In the genomic region with DNA sequence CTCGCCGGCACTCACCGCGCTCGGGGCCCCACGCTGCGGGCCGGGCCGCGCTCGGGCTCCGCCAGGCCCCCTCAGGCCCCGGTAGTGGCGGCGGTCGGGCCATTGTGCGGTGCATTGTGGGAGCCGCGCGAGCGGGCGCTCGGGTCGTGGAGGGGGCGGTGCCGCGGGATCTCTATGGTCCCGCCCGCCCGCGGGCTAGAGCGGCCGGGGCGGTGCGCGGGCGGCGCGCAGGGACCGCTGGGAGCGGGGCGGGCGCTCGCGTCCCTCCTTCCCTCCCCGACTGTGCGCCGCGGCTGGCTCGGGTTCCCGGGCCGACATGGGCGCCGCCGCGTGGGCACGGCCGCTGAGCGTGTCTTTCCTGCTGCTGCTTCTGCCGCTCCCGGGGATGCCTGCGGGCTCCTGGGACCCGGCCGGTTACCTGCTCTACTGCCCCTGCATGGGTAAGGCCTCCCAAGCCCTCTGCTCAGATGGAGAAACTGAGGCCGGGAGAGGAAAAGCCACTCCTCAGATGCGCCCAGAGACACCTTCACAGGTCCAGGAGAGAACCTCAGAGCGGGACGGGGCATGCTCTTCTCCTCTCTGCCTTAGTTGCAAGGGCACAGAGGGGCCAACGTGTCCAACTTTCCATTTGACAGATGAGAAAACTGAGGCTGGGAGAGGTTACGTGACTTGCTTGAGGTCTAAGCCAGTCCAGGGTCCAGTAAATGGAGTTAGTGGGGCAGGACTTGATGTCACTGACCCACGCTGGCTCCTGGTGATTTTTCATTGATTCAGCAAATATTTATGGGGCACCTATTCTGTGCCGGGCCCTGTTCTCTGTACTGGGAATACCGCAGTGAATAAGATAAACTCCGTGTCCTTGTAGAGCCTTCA, we compare ENCODE assay signal across 1 cellular context.
TF ChIP-seq lines count a peak whose summit lies in the region.

A gene with protein sequence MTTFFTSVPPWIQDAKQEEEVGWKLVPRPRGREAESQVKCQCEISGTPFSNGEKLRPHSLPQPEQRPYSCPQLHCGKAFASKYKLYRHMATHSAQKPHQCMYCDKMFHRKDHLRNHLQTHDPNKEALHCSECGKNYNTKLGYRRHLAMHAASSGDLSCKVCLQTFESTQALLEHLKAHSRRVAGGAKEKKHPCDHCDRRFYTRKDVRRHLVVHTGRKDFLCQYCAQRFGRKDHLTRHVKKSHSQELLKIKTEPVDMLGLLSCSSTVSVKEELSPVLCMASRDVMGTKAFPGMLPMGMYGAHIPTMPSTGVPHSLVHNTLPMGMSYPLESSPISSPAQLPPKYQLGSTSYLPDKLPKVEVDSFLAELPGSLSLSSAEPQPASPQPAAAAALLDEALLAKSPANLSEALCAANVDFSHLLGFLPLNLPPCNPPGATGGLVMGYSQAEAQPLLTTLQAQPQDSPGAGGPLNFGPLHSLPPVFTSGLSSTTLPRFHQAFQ (minus strand): TSS at position 118 of the 873 bp plus-strand sequence. CDS start 5,565 bp downstream, outside the sequence.
A gene (plus strand): TSS at position 255 of the 873 bp plus-strand sequence. CDS start 62 bp downstream, at position 317.

TF ChIP-seq in H1, 55 proteins besides CTCF, POLR2A, EP300 and RAD21:
- TF ChIP-seq SP4 (IDR thresholded peaks at IDR 0.05; ENCODE audit: low read length) (no peak), BCL11A (IDR thresholded peaks at IDR 0.05; ENCODE audit: low read depth in 2 of 2, low read length in 2 of 2) (no peak), POU5F1 (IDR thresholded peaks at IDR 0.05; ENCODE audit: low read depth, low read length) (no peak), TEAD4 (IDR thresholded peaks at IDR 0.05; ENCODE audit: low read depth, low read length) (peak; percentile 39; the same call in 1 of the 2 replicates), CREB1 (IDR thresholded peaks at IDR 0.05) (peak; percentile 43; the same call in 1 of the 2 replicates), TAF1 (IDR thresholded peaks at IDR 0.05; ENCODE audit: low read depth, low read length) (peak; percentile 98), CTBP2 (IDR thresholded peaks at IDR 0.05; ENCODE audit: borderline replicate concordance, insufficient read depth, insufficient read length, low read length) (no peak), SP2 (IDR thresholded peaks at IDR 0.05; ENCODE audit: low read length) (peak; percentile 68), MAFK (IDR thresholded peaks at IDR 0.05; ENCODE audit: low read depth, low read length) (no peak), FOSL1 (IDR thresholded peaks at IDR 0.05; ENCODE audit: insufficient read depth, low read depth, low read length) (peak; percentile 51; the same call in 1 of the 2 replicates), SAP30 (IDR thresholded peaks at IDR 0.05; ENCODE audit: insufficient read depth, insufficient replicate concordance, low read length) (peak; percentile 62), BACH1 (IDR thresholded peaks at IDR 0.05; ENCODE audit: low read length) (peak; percentile 62), GABPA (IDR thresholded peaks at IDR 0.05; ENCODE audit: borderline replicate concordance, insufficient read depth, low read length) (0 out of 2 replicates have a peak, but pooled peaks have one; percentile 22), EGR1 (IDR thresholded peaks at IDR 0.05; ENCODE audit: borderline replicate concordance, low read depth, low read length) (peak; percentile 96), HDAC2 (IDR thresholded peaks at IDR 0.05; ENCODE audit: borderline replicate concordance in 1 of 2, low read depth in 2 of 2, low read length in 2 of 2) (peak; percentile 52 to 92; a peak in 1 of 4 replicates), TBP (IDR thresholded peaks at IDR 0.05; ENCODE audit: low read depth, low read length) (peak; percentile 89), YY1 (IDR thresholded peaks at IDR 0.05; ENCODE audit: low read depth, low read length) (peak; percentile 81), SIX5 (IDR thresholded peaks at IDR 0.05; ENCODE audit: low read depth, low read length) (no peak), KDM1A (IDR thresholded peaks at IDR 0.05; ENCODE audit: borderline replicate concordance, low read length) (peak; percentile 92; the same call in 1 of the 2 replicates), SIRT6 (IDR thresholded peaks at IDR 0.05; ENCODE audit: low read length) (no peak), KDM4A (IDR thresholded peaks at IDR 0.05; ENCODE audit: low read depth, low read length, severe bottlenecking) (peak; percentile 85), RBBP5 (IDR thresholded peaks at IDR 0.05; ENCODE audit: borderline replicate concordance, low read depth, low read length) (peak; percentile 95), PHF8 (conservative IDR thresholded peaks at IDR 0.05; ENCODE audit: low read depth, low read length) (peak; percentile 100), RNF2 (IDR thresholded peaks at IDR 0.05; ENCODE audit: borderline replicate concordance, low read depth, low read length, missing control alignments, poor library complexity, severe bottlenecking) (no peak), NRF1 (IDR thresholded peaks at IDR 0.05; ENCODE audit: low read depth, low read length) (no peak), JUN (IDR thresholded peaks at IDR 0.05; ENCODE audit: low read depth, low read length) (no peak), NANOG (IDR thresholded peaks at IDR 0.05; ENCODE audit: insufficient read depth, low read depth, low read length, poor library complexity, severe bottlenecking) (no peak), TAF7 (optimal IDR thresholded peaks at IDR 0.05; ENCODE audit: borderline replicate concordance, low read depth, low read length) (peak; percentile 93), TCF12 (IDR thresholded peaks at IDR 0.05; ENCODE audit: low read depth, low read length) (no peak), ASH2L (IDR thresholded peaks at IDR 0.05; ENCODE audit: low read length) (peak; percentile 24), RFX5 (IDR thresholded peaks at IDR 0.05; ENCODE audit: borderline replicate concordance, low read depth, low read length) (no peak), POLR2AphosphoS5 (IDR thresholded peaks at IDR 0.05; ENCODE audit: low read depth, low read length) (peak; percentile 84), HDAC6 (IDR thresholded peaks at IDR 0.05; ENCODE audit: low read depth, low read length) (no peak), CHD1 (IDR thresholded peaks at IDR 0.05; ENCODE audit: low read depth, low read length) (no peak), CBX5 (IDR thresholded peaks at IDR 0.05; ENCODE audit: low read depth, low read length) (no peak), KDM5A (IDR thresholded peaks at IDR 0.05; ENCODE audit: low read length) (0 out of 2 replicates have a peak, but pooled peaks have one; percentile 35), RXRA (IDR thresholded peaks at IDR 0.05; ENCODE audit: insufficient read depth, low read depth, low read length) (no peak), SIN3A (conservative IDR thresholded peaks at IDR 0.05 in 1 of 2, IDR thresholded peaks at IDR 0.05 in 1 of 2; ENCODE audit: low read depth in 1 of 2, low read length in 2 of 2) (peak; percentile 63 to 81; a peak in 1 of 4 replicates), SP1 (IDR thresholded peaks at IDR 0.05; ENCODE audit: low read depth, low read length) (0 out of 2 replicates have a peak, but pooled peaks have one; percentile 7), EZH2 (IDR thresholded peaks at IDR 0.05; ENCODE audit: low read depth, low read length, severe bottlenecking) (no peak)
- TF ChIP-seq, protein P1, sequence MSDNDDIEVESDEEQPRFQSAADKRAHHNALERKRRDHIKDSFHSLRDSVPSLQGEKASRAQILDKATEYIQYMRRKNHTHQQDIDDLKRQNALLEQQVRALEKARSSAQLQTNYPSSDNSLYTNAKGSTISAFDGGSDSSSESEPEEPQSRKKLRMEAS (IDR thresholded peaks at IDR 0.05), result peak; percentile 63
- TF ChIP-seq, protein P2, sequence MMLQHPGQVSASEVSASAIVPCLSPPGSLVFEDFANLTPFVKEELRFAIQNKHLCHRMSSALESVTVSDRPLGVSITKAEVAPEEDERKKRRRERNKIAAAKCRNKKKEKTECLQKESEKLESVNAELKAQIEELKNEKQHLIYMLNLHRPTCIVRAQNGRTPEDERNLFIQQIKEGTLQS (IDR thresholded peaks at IDR 0.05; ENCODE audit: insufficient read depth, low read depth, low read length), result no peak
- TF ChIP-seq, protein P3, sequence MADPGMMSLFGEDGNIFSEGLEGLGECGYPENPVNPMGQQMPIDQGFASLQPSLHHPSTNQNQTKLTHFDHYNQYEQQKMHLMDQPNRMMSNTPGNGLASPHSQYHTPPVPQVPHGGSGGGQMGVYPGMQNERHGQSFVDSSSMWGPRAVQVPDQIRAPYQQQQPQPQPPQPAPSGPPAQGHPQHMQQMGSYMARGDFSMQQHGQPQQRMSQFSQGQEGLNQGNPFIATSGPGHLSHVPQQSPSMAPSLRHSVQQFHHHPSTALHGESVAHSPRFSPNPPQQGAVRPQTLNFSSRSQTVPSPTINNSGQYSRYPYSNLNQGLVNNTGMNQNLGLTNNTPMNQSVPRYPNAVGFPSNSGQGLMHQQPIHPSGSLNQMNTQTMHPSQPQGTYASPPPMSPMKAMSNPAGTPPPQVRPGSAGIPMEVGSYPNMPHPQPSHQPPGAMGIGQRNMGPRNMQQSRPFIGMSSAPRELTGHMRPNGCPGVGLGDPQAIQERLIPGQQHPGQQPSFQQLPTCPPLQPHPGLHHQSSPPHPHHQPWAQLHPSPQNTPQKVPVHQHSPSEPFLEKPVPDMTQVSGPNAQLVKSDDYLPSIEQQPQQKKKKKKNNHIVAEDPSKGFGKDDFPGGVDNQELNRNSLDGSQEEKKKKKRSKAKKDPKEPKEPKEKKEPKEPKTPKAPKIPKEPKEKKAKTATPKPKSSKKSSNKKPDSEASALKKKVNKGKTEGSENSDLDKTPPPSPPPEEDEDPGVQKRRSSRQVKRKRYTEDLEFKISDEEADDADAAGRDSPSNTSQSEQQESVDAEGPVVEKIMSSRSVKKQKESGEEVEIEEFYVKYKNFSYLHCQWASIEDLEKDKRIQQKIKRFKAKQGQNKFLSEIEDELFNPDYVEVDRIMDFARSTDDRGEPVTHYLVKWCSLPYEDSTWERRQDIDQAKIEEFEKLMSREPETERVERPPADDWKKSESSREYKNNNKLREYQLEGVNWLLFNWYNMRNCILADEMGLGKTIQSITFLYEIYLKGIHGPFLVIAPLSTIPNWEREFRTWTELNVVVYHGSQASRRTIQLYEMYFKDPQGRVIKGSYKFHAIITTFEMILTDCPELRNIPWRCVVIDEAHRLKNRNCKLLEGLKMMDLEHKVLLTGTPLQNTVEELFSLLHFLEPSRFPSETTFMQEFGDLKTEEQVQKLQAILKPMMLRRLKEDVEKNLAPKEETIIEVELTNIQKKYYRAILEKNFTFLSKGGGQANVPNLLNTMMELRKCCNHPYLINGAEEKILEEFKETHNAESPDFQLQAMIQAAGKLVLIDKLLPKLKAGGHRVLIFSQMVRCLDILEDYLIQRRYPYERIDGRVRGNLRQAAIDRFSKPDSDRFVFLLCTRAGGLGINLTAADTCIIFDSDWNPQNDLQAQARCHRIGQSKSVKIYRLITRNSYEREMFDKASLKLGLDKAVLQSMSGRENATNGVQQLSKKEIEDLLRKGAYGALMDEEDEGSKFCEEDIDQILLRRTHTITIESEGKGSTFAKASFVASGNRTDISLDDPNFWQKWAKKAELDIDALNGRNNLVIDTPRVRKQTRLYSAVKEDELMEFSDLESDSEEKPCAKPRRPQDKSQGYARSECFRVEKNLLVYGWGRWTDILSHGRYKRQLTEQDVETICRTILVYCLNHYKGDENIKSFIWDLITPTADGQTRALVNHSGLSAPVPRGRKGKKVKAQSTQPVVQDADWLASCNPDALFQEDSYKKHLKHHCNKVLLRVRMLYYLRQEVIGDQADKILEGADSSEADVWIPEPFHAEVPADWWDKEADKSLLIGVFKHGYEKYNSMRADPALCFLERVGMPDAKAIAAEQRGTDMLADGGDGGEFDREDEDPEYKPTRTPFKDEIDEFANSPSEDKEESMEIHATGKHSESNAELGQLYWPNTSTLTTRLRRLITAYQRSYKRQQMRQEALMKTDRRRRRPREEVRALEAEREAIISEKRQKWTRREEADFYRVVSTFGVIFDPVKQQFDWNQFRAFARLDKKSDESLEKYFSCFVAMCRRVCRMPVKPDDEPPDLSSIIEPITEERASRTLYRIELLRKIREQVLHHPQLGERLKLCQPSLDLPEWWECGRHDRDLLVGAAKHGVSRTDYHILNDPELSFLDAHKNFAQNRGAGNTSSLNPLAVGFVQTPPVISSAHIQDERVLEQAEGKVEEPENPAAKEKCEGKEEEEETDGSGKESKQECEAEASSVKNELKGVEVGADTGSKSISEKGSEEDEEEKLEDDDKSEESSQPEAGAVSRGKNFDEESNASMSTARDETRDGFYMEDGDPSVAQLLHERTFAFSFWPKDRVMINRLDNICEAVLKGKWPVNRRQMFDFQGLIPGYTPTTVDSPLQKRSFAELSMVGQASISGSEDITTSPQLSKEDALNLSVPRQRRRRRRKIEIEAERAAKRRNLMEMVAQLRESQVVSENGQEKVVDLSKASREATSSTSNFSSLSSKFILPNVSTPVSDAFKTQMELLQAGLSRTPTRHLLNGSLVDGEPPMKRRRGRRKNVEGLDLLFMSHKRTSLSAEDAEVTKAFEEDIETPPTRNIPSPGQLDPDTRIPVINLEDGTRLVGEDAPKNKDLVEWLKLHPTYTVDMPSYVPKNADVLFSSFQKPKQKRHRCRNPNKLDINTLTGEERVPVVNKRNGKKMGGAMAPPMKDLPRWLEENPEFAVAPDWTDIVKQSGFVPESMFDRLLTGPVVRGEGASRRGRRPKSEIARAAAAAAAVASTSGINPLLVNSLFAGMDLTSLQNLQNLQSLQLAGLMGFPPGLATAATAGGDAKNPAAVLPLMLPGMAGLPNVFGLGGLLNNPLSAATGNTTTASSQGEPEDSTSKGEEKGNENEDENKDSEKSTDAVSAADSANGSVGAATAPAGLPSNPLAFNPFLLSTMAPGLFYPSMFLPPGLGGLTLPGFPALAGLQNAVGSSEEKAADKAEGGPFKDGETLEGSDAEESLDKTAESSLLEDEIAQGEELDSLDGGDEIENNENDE (IDR thresholded peaks at IDR 0.05; ENCODE audit: insufficient replicate concordance, low read length), result no peak
- TF ChIP-seq, protein P4, sequence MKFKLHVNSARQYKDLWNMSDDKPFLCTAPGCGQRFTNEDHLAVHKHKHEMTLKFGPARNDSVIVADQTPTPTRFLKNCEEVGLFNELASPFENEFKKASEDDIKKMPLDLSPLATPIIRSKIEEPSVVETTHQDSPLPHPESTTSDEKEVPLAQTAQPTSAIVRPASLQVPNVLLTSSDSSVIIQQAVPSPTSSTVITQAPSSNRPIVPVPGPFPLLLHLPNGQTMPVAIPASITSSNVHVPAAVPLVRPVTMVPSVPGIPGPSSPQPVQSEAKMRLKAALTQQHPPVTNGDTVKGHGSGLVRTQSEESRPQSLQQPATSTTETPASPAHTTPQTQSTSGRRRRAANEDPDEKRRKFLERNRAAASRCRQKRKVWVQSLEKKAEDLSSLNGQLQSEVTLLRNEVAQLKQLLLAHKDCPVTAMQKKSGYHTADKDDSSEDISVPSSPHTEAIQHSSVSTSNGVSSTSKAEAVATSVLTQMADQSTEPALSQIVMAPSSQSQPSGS (IDR thresholded peaks at IDR 0.05; ENCODE audit: low read length), result no peak
- TF ChIP-seq, protein P5, sequence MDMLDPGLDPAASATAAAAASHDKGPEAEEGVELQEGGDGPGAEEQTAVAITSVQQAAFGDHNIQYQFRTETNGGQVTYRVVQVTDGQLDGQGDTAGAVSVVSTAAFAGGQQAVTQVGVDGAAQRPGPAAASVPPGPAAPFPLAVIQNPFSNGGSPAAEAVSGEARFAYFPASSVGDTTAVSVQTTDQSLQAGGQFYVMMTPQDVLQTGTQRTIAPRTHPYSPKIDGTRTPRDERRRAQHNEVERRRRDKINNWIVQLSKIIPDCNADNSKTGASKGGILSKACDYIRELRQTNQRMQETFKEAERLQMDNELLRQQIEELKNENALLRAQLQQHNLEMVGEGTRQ (IDR thresholded peaks at IDR 0.05; ENCODE audit: low read length), result no peak
